In genomic region chr7:31125171-31125570, GRCh38 we compare ENCODE assay signal across 15 cellular contexts.
DNase-seq lines count a peak whose midpoint lies in the region; ATAC-seq and TF ChIP-seq lines count a peak whose summit lies in the region.
"Had no signal": no experiment of that assay in that cellular context is flagged by ENCODE, and none has a peak within 500 bp of the region (broad histone marks: within the 10 kb centered on the region; RNA-seq: fewer than 3 reads in every experiment).

No MANE protein-coding gene starts in this region.

- H3K27ac Mint-ChIP-seq in activated CD4-positive, alpha-beta T cell treated with anti-CD3 and anti-CD28 coated beads, Interleukin-2, amount 10 ng/mL, durations not matched to agents 24 days and 14 days = no peak overlapping the region
- H3K27ac Mint-ChIP-seq in activated CD4-positive, alpha-beta T cell treated with anti-CD3 and anti-CD28 coated beads for 36 hours = no peak overlapping the region
- H3K27ac Mint-ChIP-seq in osteocyte (ENCODE audit: unreplicated experiment) = no peak overlapping the region
- no peak overlapping the region for H3K27ac Mint-ChIP-seq in activated T-helper 1 cell treated with anti-CD3 and anti-CD28 coated beads, Interleukin-12 subunit alpha, Interleukin-12 subunit beta, Interleukin-2, Interleukin-4 antibody, amounts not matched to agents 30 ng/mL and 10 ng/mL and 1 ng/mL, durations not matched to agents 14 hours and 24 hours and 36 hours
- H3K27ac Mint-ChIP-seq: B cell; CD8-positive, alpha-beta T cell; H9 had no signal

- no peak overlapping the region for H3K9ac ChIP-seq in SK-N-SH
- H3K9ac ChIP-seq: BLaER1 treated with 17β-estradiol and CSF1 and Interleukin-3, amounts not matched to agents 10 nM and 100 nM had no signal

- no peak for TF ChIP-seq RAD21 in SK-N-SH (IDR thresholded peaks at IDR 0.05; ENCODE audit: low read length)

- no peak overlapping the region for H3K4me3 Mint-ChIP-seq in activated CD4-positive, alpha-beta T cell treated with anti-CD3 and anti-CD28 coated beads, Interleukin-2, amount 10 ng/mL, durations not matched to agents 24 days and 14 days
- H3K4me3 Mint-ChIP-seq in activated CD4-positive, alpha-beta T cell treated with anti-CD3 and anti-CD28 coated beads for 36 hours = no peak overlapping the region
- no peak overlapping the region for H3K4me3 Mint-ChIP-seq in osteocyte (ENCODE audit: unreplicated experiment)
- H3K4me3 Mint-ChIP-seq in activated T-helper 1 cell treated with anti-CD3 and anti-CD28 coated beads, Interleukin-12 subunit alpha, Interleukin-12 subunit beta, Interleukin-2, Interleukin-4 antibody, amounts not matched to agents 30 ng/mL and 10 ng/mL and 1 ng/mL, durations not matched to agents 14 hours and 24 hours and 36 hours = no peak overlapping the region
- H3K4me3 Mint-ChIP-seq: B cell; CD8-positive, alpha-beta T cell; H9 had no signal

- no peaks in the 10 kb centered on the region for H3K4me1 Mint-ChIP-seq in activated CD4-positive, alpha-beta T cell treated with anti-CD3 and anti-CD28 coated beads, Interleukin-2, amount 10 ng/mL, durations not matched to agents 24 days and 14 days
- H3K4me1 Mint-ChIP-seq in activated CD4-positive, alpha-beta T cell treated with anti-CD3 and anti-CD28 coated beads for 36 hours = no peaks in the 10 kb centered on the region
- no peaks in the 10 kb centered on the region for H3K4me1 Mint-ChIP-seq in osteocyte (ENCODE audit: unreplicated experiment)
- no peaks in the 10 kb centered on the region for H3K4me1 Mint-ChIP-seq in activated T-helper 1 cell treated with anti-CD3 and anti-CD28 coated beads, Interleukin-12 subunit alpha, Interleukin-12 subunit beta, Interleukin-2, Interleukin-4 antibody, amounts not matched to agents 30 ng/mL and 10 ng/mL and 1 ng/mL, durations not matched to agents 14 hours and 24 hours and 36 hours (ENCODE audit: low read depth)
- H3K4me1 Mint-ChIP-seq: B cell had no signal

- no peak overlapping the region for H2AFZ ChIP-seq in SK-N-SH (ENCODE audit: low read depth)

- H3K9me3 Mint-ChIP-seq in activated CD4-positive, alpha-beta T cell treated with anti-CD3 and anti-CD28 coated beads, Interleukin-2, amount 10 ng/mL, durations not matched to agents 24 days and 14 days = no peaks in the 10 kb centered on the region
- no peaks in the 10 kb centered on the region for H3K9me3 Mint-ChIP-seq in activated CD4-positive, alpha-beta T cell treated with anti-CD3 and anti-CD28 coated beads for 36 hours (ENCODE audit: low read depth)
- H3K9me3 Mint-ChIP-seq in osteocyte (ENCODE audit: unreplicated experiment) = no peaks in the 10 kb centered on the region
- H3K9me3 Mint-ChIP-seq in activated T-helper 1 cell treated with anti-CD3 and anti-CD28 coated beads, Interleukin-12 subunit alpha, Interleukin-12 subunit beta, Interleukin-2, Interleukin-4 antibody, amounts not matched to agents 30 ng/mL and 10 ng/mL and 1 ng/mL, durations not matched to agents 14 hours and 24 hours and 36 hours = no peaks in the 10 kb centered on the region
- H3K9me3 Mint-ChIP-seq: CD8-positive, alpha-beta T cell; H9 had no signal

- H3K36me3 ChIP-seq in esophagus muscularis mucosa = no peaks in the 10 kb centered on the region
- no peaks in the 10 kb centered on the region for H3K36me3 ChIP-seq in SK-N-SH (replicated peaks in 1 of 2; ENCODE audit: control insufficient read depth in 1 of 2, insufficient read depth in 2 of 2, low read length in 1 of 2)
- H3K36me3 ChIP-seq: BLaER1 treated with 17β-estradiol and CSF1 and Interleukin-3, amounts not matched to agents 10 nM and 100 nM had no signal

- peaks cover 13% of the 10 kb centered on the region for H3K27me3 Mint-ChIP-seq in activated CD4-positive, alpha-beta T cell treated with anti-CD3 and anti-CD28 coated beads, Interleukin-2, amount 10 ng/mL, durations not matched to agents 24 days and 14 days
- peaks cover 4% of the 10 kb centered on the region for H3K27me3 Mint-ChIP-seq in activated CD4-positive, alpha-beta T cell treated with anti-CD3 and anti-CD28 coated beads for 36 hours
- H3K27me3 Mint-ChIP-seq in osteocyte (ENCODE audit: unreplicated experiment) = peaks cover 49% of the 10 kb centered on the region
- H3K27me3 Mint-ChIP-seq in activated T-helper 1 cell treated with anti-CD3 and anti-CD28 coated beads, Interleukin-12 subunit alpha, Interleukin-12 subunit beta, Interleukin-2, Interleukin-4 antibody, amounts not matched to agents 30 ng/mL and 10 ng/mL and 1 ng/mL, durations not matched to agents 14 hours and 24 hours and 36 hours (ENCODE audit: insufficient read depth) = peaks cover 5% of the 10 kb centered on the region

- no peaks in the 10 kb centered on the region for H3F3A ChIP-seq in SK-N-SH (replicated peaks; ENCODE audit: insufficient read depth)

- no peak for ATAC-seq in activated CD4-positive, alpha-beta T cell treated with anti-CD3 and anti-CD28 coated beads for 36 hours
- ATAC-seq in GM18870 (IDR thresholded peaks at IDR 0.05; ENCODE audit: unreplicated experiment) = no peak
- ATAC-seq: CD8-positive, alpha-beta T cell had no signal

- H3K4me2 ChIP-seq in SK-N-SH = no peak overlapping the region
- H3K4me2 ChIP-seq: BLaER1 treated with 17β-estradiol and CSF1 and Interleukin-3, amounts not matched to agents 10 nM and 100 nM had no signal

- TF ChIP-seq POLR2A in esophagus muscularis mucosa (IDR thresholded peaks at IDR 0.05; ENCODE audit: low read depth) = no peak

- POLR2A ChIA-PET in activated CD4-positive, alpha-beta T cell treated with anti-CD3 and anti-CD28 coated beads for 36 hours (lab: Charles Lee) = no interaction called here
- POLR2A ChIA-PET in SK-N-SH (lab: Yijun Ruan, JAX) = no interaction called here

- intact Hi-C loops in activated CD4-positive, alpha-beta T cell treated with anti-CD3 and anti-CD28 coated beads, Interleukin-2, amount 10 ng/mL, durations not matched to agents 24 days and 14 days (cut with micrococcal nuclease) = no loop called here
- intact Hi-C loops in activated CD4-positive, alpha-beta T cell treated with anti-CD3 and anti-CD28 coated beads for 36 hours (cut with DNase I, micrococcal nuclease) = loop anchor here in 1 of 2 experiments (10.0 kb wide), 2 partner anchors 80 to 330 kb away; no protein-coding TSS in a partner anchor
- intact Hi-C loops in esophagus muscularis mucosa (cut with DNase I) = no loop called here
- intact Hi-C loops in activated T-helper 1 cell treated with anti-CD3 and anti-CD28 coated beads, Interleukin-12 subunit alpha, Interleukin-12 subunit beta, Interleukin-2, Interleukin-4 antibody, amounts not matched to agents 30 ng/mL and 10 ng/mL and 1 ng/mL, durations not matched to agents 14 hours and 24 hours and 36 hours (cut with micrococcal nuclease) = no loop called here

- H3K9me3 ChIP-seq in esophagus muscularis mucosa (no peaks in the 10 kb centered on the region), SK-N-SH (no peaks in the 10 kb centered on the region)
- H3K9me3 ChIP-seq: BLaER1 treated with 17β-estradiol and CSF1 and Interleukin-3, amounts not matched to agents 10 nM and 100 nM had no signal

- no peak for TF ChIP-seq CTCF in esophagus muscularis mucosa (IDR thresholded peaks at IDR 0.05)
- no peak for TF ChIP-seq CTCF in osteocyte (IDR thresholded peaks at IDR 0.05)
- no peak for TF ChIP-seq CTCF in SK-N-SH (IDR thresholded peaks at IDR 0.05)

- WGBS in esophagus muscularis mucosa = 88% methylated on average over 4 of the region's 4 CpGs
- WGBS in SK-N-SH (ENCODE audit: low lambda C conversion rate) = 63% methylated on average over 2 of the region's 4 CpGs

- peak; percentile 37 for DNase-seq in activated CD4-positive, alpha-beta T cell treated with anti-CD3 and anti-CD28 coated beads, Interleukin-2, amount 10 ng/mL, durations not matched to agents 24 days and 14 days
- DNase-seq in activated CD4-positive, alpha-beta T cell treated with anti-CD3 and anti-CD28 coated beads for 36 hours = no peak
- DNase-seq in AG20443 (ENCODE audit: low spot score) (peak; percentile 4), esophagus muscularis mucosa (ENCODE audit: extremely low spot score) (peak; percentile 66), osteocyte (ENCODE audit: extremely low spot score, unreplicated experiment) (peak; percentile 60), SK-N-SH (no peak)
- DNase-seq in activated T-helper 1 cell treated with anti-CD3 and anti-CD28 coated beads, Interleukin-12 subunit alpha, Interleukin-12 subunit beta, Interleukin-2, Interleukin-4 antibody, amounts not matched to agents 30 ng/mL and 10 ng/mL and 1 ng/mL, durations not matched to agents 14 hours and 24 hours and 36 hours (ENCODE audit: low spot score) = no peak
- DNase-seq: 8988T, DMS79 treated with DMSO at 0.1 percent for 48 hours, GF-D8, H9 had no signal

- TF ChIP-seq EP300 in esophagus muscularis mucosa (IDR thresholded peaks at IDR 0.05) (no peak), SK-N-SH (IDR thresholded peaks at IDR 0.05; ENCODE audit: borderline replicate concordance in 1 of 2, low read depth in 1 of 2, low read length in 1 of 2) (no peak)

- H3K36me3 Mint-ChIP-seq in activated CD4-positive, alpha-beta T cell treated with anti-CD3 and anti-CD28 coated beads, Interleukin-2, amount 10 ng/mL, durations not matched to agents 24 days and 14 days (ENCODE audit: low read depth) = no peaks in the 10 kb centered on the region
- H3K36me3 Mint-ChIP-seq in activated CD4-positive, alpha-beta T cell treated with anti-CD3 and anti-CD28 coated beads for 36 hours (ENCODE audit: low read depth) = no peaks in the 10 kb centered on the region
- H3K36me3 Mint-ChIP-seq in osteocyte (ENCODE audit: unreplicated experiment) = no peaks in the 10 kb centered on the region
- no peaks in the 10 kb centered on the region for H3K36me3 Mint-ChIP-seq in activated T-helper 1 cell treated with anti-CD3 and anti-CD28 coated beads, Interleukin-12 subunit alpha, Interleukin-12 subunit beta, Interleukin-2, Interleukin-4 antibody, amounts not matched to agents 30 ng/mL and 10 ng/mL and 1 ng/mL, durations not matched to agents 14 hours and 24 hours and 36 hours (ENCODE audit: low read depth)
- H3K36me3 Mint-ChIP-seq: CD8-positive, alpha-beta T cell had no signal

- no peak overlapping the region for H3K27ac ChIP-seq in esophagus muscularis mucosa (replicated peaks in 1 of 4)
- no peak overlapping the region for H3K27ac ChIP-seq in SK-N-SH (ENCODE audit: low read depth in 2 of 2, low read length in 1 of 2)
- H3K27ac ChIP-seq: BLaER1 treated with 17β-estradiol and CSF1 and Interleukin-3, amounts not matched to agents 10 nM and 100 nM had no signal

- no peaks in the 10 kb centered on the region for H3K79me2 ChIP-seq in SK-N-SH (ENCODE audit: insufficient read depth)

- H3K4me1 ChIP-seq in esophagus muscularis mucosa (peaks cover 0 to 14% (median 12%) of the 10 kb centered on the region in 4 donors), SK-N-SH (ENCODE audit: control insufficient read depth in 1 of 2, insufficient read depth in 2 of 2, low read depth in 1 of 2, low read length in 1 of 2) (peaks cover 0 to 9% of the 10 kb centered on the region in 2 experiments; a peak in 2 of 4 replicates)
- H3K4me1 ChIP-seq: BLaER1 treated with 17β-estradiol and CSF1 and Interleukin-3, amounts not matched to agents 10 nM and 100 nM had no signal

- peaks cover 0 to 10% (median 0%) of the 10 kb centered on the region in 4 donors for H3K27me3 ChIP-seq in esophagus muscularis mucosa
- H3K27me3 ChIP-seq in SK-N-SH (ENCODE audit: insufficient read depth) = peaks cover 6% of the 10 kb centered on the region; the same call in 1 of the 2 replicates
- H3K27me3 ChIP-seq: BLaER1 treated with 17β-estradiol and CSF1 and Interleukin-3, amounts not matched to agents 10 nM and 100 nM had no signal

- CTCF ChIA-PET in activated CD4-positive, alpha-beta T cell treated with anti-CD3 and anti-CD28 coated beads for 36 hours (lab: Charles Lee) = interaction anchor here (1.1 to 11.6 kb wide), 2 partner anchors 141 to 159 kb away, joined by 3 to 261 read pairs; no protein-coding TSS in a partner anchor
- CTCF ChIA-PET in SK-N-SH (lab: Yijun Ruan, JAX) = interaction anchor here (1.2 to 14.1 kb wide), 9 partner anchors 9 to 195 kb away, joined by 3 to 1191 read pairs (median 7); partner anchors contain the start of gene ADCYAP1R1

- H4K20me1 ChIP-seq in SK-N-SH (ENCODE audit: insufficient read depth) = no peaks in the 10 kb centered on the region
- H4K20me1 ChIP-seq: BLaER1 treated with 17β-estradiol and CSF1 and Interleukin-3, amounts not matched to agents 10 nM and 100 nM had no signal

- H3K4me3 ChIP-seq in esophagus muscularis mucosa (no peak overlapping the region), SK-N-SH (ENCODE audit: low read depth in 2 of 2, low read length in 1 of 2) (no peak overlapping the region)
- H3K4me3 ChIP-seq: BLaER1 treated with 17β-estradiol and CSF1 and Interleukin-3, amounts not matched to agents 10 nM and 100 nM had no signal

- H3K9me2 ChIP-seq in SK-N-SH = no peaks in the 10 kb centered on the region

Comparison
In these comparisons a context has a peak if more than half of its experiments do, and no peak if none do; other contexts are left out.
1. DNase-seq: peak in activated CD4-positive, alpha-beta T cell treated with anti-CD3 and anti-CD28 coated beads, Interleukin-2, amount 10 ng/mL, durations not matched to agents 24 days and 14 days (single experiment), AG20443 (single experiment), esophagus muscularis mucosa (single experiment) and osteocyte (single experiment); none in activated CD4-positive, alpha-beta T cell treated with anti-CD3 and anti-CD28 coated beads for 36 hours (single experiment), SK-N-SH (single experiment) and activated T-helper 1 cell treated with anti-CD3 and anti-CD28 coated beads, Interleukin-12 subunit alpha, Interleukin-12 subunit beta, Interleukin-2, Interleukin-4 antibody, amounts not matched to agents 30 ng/mL and 10 ng/mL and 1 ng/mL, durations not matched to agents 14 hours and 24 hours and 36 hours (single experiment).